In genomic region chr21:35191128-35191527, GRCh38 we compare ENCODE assay signal across 22 cellular contexts.
"Had no signal": no experiment of that assay in that cellular context is flagged by ENCODE, and none has a peak within 500 bp of the region (broad histone marks: within the 10 kb centered on the region; RNA-seq: fewer than 3 reads in every experiment).

No MANE protein-coding gene starts in this region.

- H3K27ac Mint-ChIP-seq: activated CD4-positive, alpha-beta memory T cell treated with anti-CD3 and anti-CD28 coated beads for 36 hours; activated T-cell treated with anti-CD3 and anti-CD28 coated beads, Interleukin-2, amount 50 U/mL, for 72 hours; memory B cell had no signal

- H3K4me3 Mint-ChIP-seq: activated CD4-positive, alpha-beta memory T cell treated with anti-CD3 and anti-CD28 coated beads for 36 hours; activated CD4-positive, alpha-beta T cell treated with anti-CD3 and anti-CD28 coated beads for 36 hours; brain; memory B cell had no signal

- DNase-seq: activated CD4-positive, alpha-beta memory T cell treated with anti-CD3 and anti-CD28 coated beads for 36 hours; activated CD4-positive, alpha-beta T cell treated with anti-CD3 and anti-CD28 coated beads for 36 hours; activated effector memory CD4-positive, alpha-beta T cell treated with anti-CD3 and anti-CD28 coated beads, Interleukin-2, amount 50 U/mL, for 16 hours; activated naive CD4-positive, alpha-beta T cell treated with anti-CD3 and anti-CD28 coated beads, Interleukin-2, amount 50 U/mL, for 16 hours; activated T-cell treated with anti-CD3 and anti-CD28 coated beads, Interleukin-2, amount 50 U/mL, for 72 hours; anterior cingulate cortex; central memory CD4-positive, alpha-beta T cell; dermis blood vessel endothelial cell; effector memory CD4-positive, alpha-beta T cell; foreskin melanocyte; glutamatergic neuron; left cardiac atrium; occipital lobe; right lobe of liver; stimulated activated CD4-positive, alpha-beta T cell treated with anti-CD3 and anti-CD28 coated beads, Interleukin-2, amount 100 ng/mL, for 48 hours; stimulated activated CD8-positive, alpha-beta memory T cell treated with anti-CD3 and anti-CD28 coated beads, Interleukin-4, amount 100 ng/mL, for 48 hours; stimulated activated naive CD4-positive, alpha-beta T cell treated with Interleukin-2 at 50 U/mL for 16 hours; T-helper 1 cell; upper lobe of right lung had no signal

- ATAC-seq: activated T-cell treated with anti-CD3 and anti-CD28 coated beads, Interleukin-2, amount 50 U/mL, for 72 hours; right lobe of liver; upper lobe of right lung had no signal

- H3K36me3 ChIP-seq: right lobe of liver, upper lobe of right lung had no signal

- H3K79me2 ChIP-seq: hepatocyte had no signal

- H3K27ac ChIP-seq: hepatocyte, right lobe of liver, upper lobe of right lung had no signal

- H3K4me2 ChIP-seq: hepatocyte had no signal

- H2AFZ ChIP-seq: hepatocyte had no signal

- H3K9me3 ChIP-seq: right lobe of liver, upper lobe of right lung had no signal

- H3K27me3 Mint-ChIP-seq: activated CD4-positive, alpha-beta memory T cell treated with anti-CD3 and anti-CD28 coated beads for 36 hours; memory B cell had no signal

- H3K36me3 Mint-ChIP-seq: activated CD4-positive, alpha-beta memory T cell treated with anti-CD3 and anti-CD28 coated beads for 36 hours; brain had no signal

- H3K27me3 ChIP-seq: hepatocyte, right lobe of liver, upper lobe of right lung had no signal

- H3K4me1 ChIP-seq: right lobe of liver, upper lobe of right lung had no signal

- H3K4me3 ChIP-seq: hepatocyte, right lobe of liver, upper lobe of right lung had no signal

- H3K9me3 Mint-ChIP-seq: activated CD4-positive, alpha-beta memory T cell treated with anti-CD3 and anti-CD28 coated beads for 36 hours had no signal
